8 cellular contexts compared by ENCODE assay signal in the genomic region with DNA sequence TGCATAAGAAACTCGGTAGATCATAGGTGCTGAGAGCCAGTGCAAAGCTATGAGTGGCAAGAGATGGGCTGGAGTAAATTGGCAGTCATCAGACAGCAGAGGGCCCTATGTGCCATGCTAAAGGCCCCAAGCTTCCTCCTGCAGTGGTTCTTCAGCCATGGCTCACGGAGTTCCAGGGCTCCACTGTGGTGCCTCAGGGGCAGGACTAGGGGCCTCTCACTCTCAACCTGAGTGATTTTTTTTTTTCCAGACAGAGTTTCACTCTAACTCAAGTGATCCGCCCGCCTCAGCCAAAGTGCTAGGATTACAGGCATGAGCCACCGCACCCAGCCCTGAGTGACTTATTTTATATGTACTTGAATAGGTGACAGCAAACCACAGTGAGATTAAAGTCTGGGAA. TPM values are rescaled to one million over a fixed set of nuclear protein-coding genes. Genes with fewer than 3 reads are reported as not detected.
A peak's percentile ranks its signal among the peaks of the same experiment; 100 is the strongest.
DNase-seq lines count a peak whose midpoint lies in the region; ATAC-seq, FAIRE-seq and TF ChIP-seq lines count a peak whose summit lies in the region.

No MANE protein-coding gene starts in this region.

- H3K79me2 ChIP-seq in Loucy (ENCODE audit: insufficient read depth, low read length) (no peaks in the 10 kb centered on the region), K562 (ENCODE audit: control insufficient read depth, insufficient read depth, low read length) (no peaks in the 10 kb centered on the region)

- CTCF ChIA-PET in K562 (lab: Yijun Ruan, JAX; ENCODE audit: low intra/inter-chr PET ratio), result interaction anchor here (0.7 to 1.7 kb wide), 4 partner anchors 377 to 620 kb away, joined by 3 to 6 read pairs (median 4); no protein-coding TSS in a partner anchor
- CTCF ChIA-PET in CD4-positive, alpha-beta memory T cell (lab: Charles Lee; ENCODE audit: partially characterized antibody), result interaction anchor here (0.8 to 2.8 kb wide), 36 partner anchors 9 to 624 kb away, joined by 3 to 43 read pairs (median 4); partner anchors contain the start of gene GJA8

- no peak overlapping the region for H3K4me3 ChIP-seq in Loucy (ENCODE audit: low read length, poor library complexity, severe bottlenecking)
- H3K4me3 ChIP-seq in K562, result no peak overlapping the region
- no peak overlapping the region for H3K4me3 ChIP-seq in mucosa of descending colon
- no peak overlapping the region for H3K4me3 ChIP-seq in CD4-positive, alpha-beta memory T cell (ENCODE audit: low read length in 2 of 2)

- TF ChIP-seq EP300 in K562 (IDR thresholded peaks at IDR 0.05; ENCODE audit: low read length), result no peak

- no peaks in the 10 kb centered on the region for H3K9me1 ChIP-seq in K562 (ENCODE audit: control insufficient read depth, insufficient read depth, low read length)

- DNase-seq in NCI-H748 (lab: John Stamatoyannopoulos, UW; ENCODE audit: unreplicated experiment) (peak; percentile 23), NCI-H748 treated with DMSO at 0.1 percent for 48 hours (lab: John Stamatoyannopoulos, UW) (no peak), K562 (ENCODE audit: extremely low read depth in 1 of 4, low spot score in 3 of 4) (no peak), mucosa of descending colon (no peak), OCI-M2 (lab: John Stamatoyannopoulos, UW; ENCODE audit: unreplicated experiment) (no peak)
- DNase-seq in CD4-positive, alpha-beta memory T cell, result no peak

- no peak overlapping the region for H3K27ac ChIP-seq in K562 (ENCODE audit: extremely low read depth, low read depth, low read length)
- H3K27ac ChIP-seq in CD4-positive, alpha-beta memory T cell (ENCODE audit: low read depth, low read length), result no peak overlapping the region

- H3F3A ChIP-seq in Loucy (ENCODE audit: low read depth), result no peaks in the 10 kb centered on the region

- H3K27me3 Mint-ChIP-seq in CD4-positive, alpha-beta memory T cell, result peaks cover 1 to 3% of the 10 kb centered on the region in 2 donors

- H4K20me1 ChIP-seq in Loucy (ENCODE audit: insufficient read depth, low read length, poor library complexity, severe bottlenecking) (no peaks in the 10 kb centered on the region), K562 (replicated peaks; ENCODE audit: control insufficient read depth, insufficient read depth, low read length) (no peaks in the 10 kb centered on the region)

- peaks cover 0 to 9% (median under 1%) of the 10 kb centered on the region in 4 donors for H3K4me1 Mint-ChIP-seq in CD4-positive, alpha-beta memory T cell

- H3K36me3 Mint-ChIP-seq in CD4-positive, alpha-beta memory T cell, result no peaks in the 10 kb centered on the region

- H3K9me3 Mint-ChIP-seq in CD4-positive, alpha-beta memory T cell, result no peaks in the 10 kb centered on the region

- H3K4me2 ChIP-seq in Loucy (ENCODE audit: low read depth, low read length, poor library complexity, severe bottlenecking), result peak overlapping the region; percentile 19
- no peak overlapping the region for H3K4me2 ChIP-seq in K562 (ENCODE audit: insufficient read depth, low read length)

- no peak overlapping the region for H3K27ac Mint-ChIP-seq in CD4-positive, alpha-beta memory T cell

- 55% methylated on average over 5 of the region's 5 CpGs for WGBS in K562 (ENCODE audit: insufficient coverage, low coverage, missing lambda C conversion rate)

- H3K9me2 ChIP-seq in Loucy (replicated peaks; ENCODE audit: low read depth, low read length), result no peaks in the 10 kb centered on the region

- H3K27me3 ChIP-seq in Loucy (ENCODE audit: insufficient read depth, low read length, poor library complexity, severe bottlenecking) (no peaks in the 10 kb centered on the region), K562 (ENCODE audit: control insufficient read depth in 2 of 2, insufficient read depth in 2 of 2, low read length in 2 of 2) (peaks cover 2 to 14% of the 10 kb centered on the region in 2 experiments; a peak in 4 of 5 replicates)
- no peaks in the 10 kb centered on the region for H3K27me3 ChIP-seq in CD4-positive, alpha-beta memory T cell (ENCODE audit: insufficient read depth, low read length)

- H3K4me1 ChIP-seq in Loucy (ENCODE audit: insufficient read depth, low read length, poor library complexity, severe bottlenecking) (no peaks in the 10 kb centered on the region), K562 (replicated peaks in 1 of 2; ENCODE audit: control insufficient read depth in 2 of 2, insufficient read depth in 2 of 2, low read length in 2 of 2) (no peaks in the 10 kb centered on the region), mucosa of descending colon (ENCODE audit: low read depth) (peaks cover 3% of the 10 kb centered on the region)
- H3K4me1 ChIP-seq in CD4-positive, alpha-beta memory T cell (ENCODE audit: insufficient read depth, low read length), result no peaks in the 10 kb centered on the region

- H3K36me3 ChIP-seq in Loucy (ENCODE audit: insufficient read depth, low read length), result no peaks in the 10 kb centered on the region
- H3K36me3 ChIP-seq in K562 (ENCODE audit: control insufficient read depth, insufficient read depth, low read length), result no peaks in the 10 kb centered on the region
- no peaks in the 10 kb centered on the region for H3K36me3 ChIP-seq in mucosa of descending colon (ENCODE audit: low read depth)
- no peaks in the 10 kb centered on the region for H3K36me3 ChIP-seq in CD4-positive, alpha-beta memory T cell (ENCODE audit: insufficient read depth, low read length)

- H2AFZ ChIP-seq in Loucy (ENCODE audit: low read length) (0 out of 2 replicates have a peak overlapping the region, but pooled peaks have one; percentile 7), K562 (ENCODE audit: low read depth, low read length) (no peak overlapping the region)

- no peak overlapping the region for H3K9ac ChIP-seq in Loucy (ENCODE audit: low read depth, low read length, poor library complexity, severe bottlenecking)
- H3K9ac ChIP-seq in K562 (ENCODE audit: insufficient read depth in 1 of 2, low read depth in 2 of 2, low read length in 2 of 2), result no peak overlapping the region

- intact Hi-C loops in K562 (cut with micrococcal nuclease) (loop anchor here (2.0 to 10.0 kb wide), 4 partner anchors 49 to 497 kb away; no protein-coding TSS in a partner anchor), mucosa of descending colon (cut with DNase I, micrococcal nuclease) (loop anchor here in 1 of 2 donors (5.0 to 10.0 kb wide), 2 partner anchors 170 to 397 kb away; no protein-coding TSS in a partner anchor)
- intact Hi-C loops in CD4-positive, alpha-beta memory T cell (cut with micrococcal nuclease), result loop anchor here (1.0 kb wide), 5 partner anchors 168 to 619 kb away; no protein-coding TSS in a partner anchor

- TF ChIP-seq POLR2A in K562 (conservative IDR thresholded peaks at IDR 0.05) (no peak), GM18505 (IDR thresholded peaks at IDR 0.05; ENCODE audit: borderline replicate concordance, extremely low read depth, insufficient read depth, insufficient read length) (no peak)

- H3K4me3 Mint-ChIP-seq in CD4-positive, alpha-beta memory T cell, result no peak overlapping the region

- POLR2A ChIA-PET in K562 (lab: Yijun Ruan, JAX), result interaction anchor here (0.8 to 1.2 kb wide), 2 partner anchors 32 to 146 kb away, joined by 3 read pairs; no protein-coding TSS in a partner anchor
- POLR2A ChIA-PET in CD4-positive, alpha-beta memory T cell (lab: Charles Lee; ENCODE audit: partially characterized antibody), result interaction anchor here (0.6 to 1.0 kb wide), 2 partner anchors 175 to 293 kb away, joined by 3 read pairs; no protein-coding TSS in a partner anchor

- no peak for ATAC-seq in K562
- peak; percentile 47 for ATAC-seq in mucosa of descending colon
- no peak for ATAC-seq in GM18505 (IDR thresholded peaks at IDR 0.05; ENCODE audit: unreplicated experiment)

- BruUV-seq in K562 (replicated peaks; lab: Mats Ljungman, UMichigan), result no TSS peak

- in situ Hi-C loops in K562 (cut with MboI), result loop anchor here (5.0 to 10.0 kb wide), 3 partner anchors 50 to 617 kb away; no protein-coding TSS in a partner anchor

- no peak for FAIRE-seq in K562 (lab: Jason Lieb, UNC)

- TF ChIP-seq RAD21 in K562 (CRISPR knock-in tag; conservative IDR thresholded peaks at IDR 0.05 in 1 of 2, IDR thresholded peaks at IDR 0.05 in 1 of 2), result no peak

- no peak; the same call in 1 of the 2 replicates for TF ChIP-seq CTCF in Loucy (conservative IDR thresholded peaks at IDR 0.05; ENCODE audit: low read length)
- TF ChIP-seq CTCF in K562 (IDR thresholded peaks at IDR 0.05 in 2 of 3, conservative IDR thresholded peaks at IDR 0.05 in 1 of 3; ENCODE audit: insufficient read depth in 2 of 3, low read depth in 1 of 3, low read length in 3 of 3), result peak in 2 of 3 experiments; percentile 2 to 21; a peak in 2 of 6 replicates
- TF ChIP-seq CTCF in mucosa of descending colon (IDR thresholded peaks at IDR 0.05), result no peak

- H3K9me3 ChIP-seq in Loucy (ENCODE audit: insufficient read depth, low read depth, low read length) (no peaks in the 10 kb centered on the region), K562 (replicated peaks; ENCODE audit: control insufficient read depth, insufficient read depth, low read depth, low read length) (no peaks in the 10 kb centered on the region), mucosa of descending colon (no peaks in the 10 kb centered on the region)
- no peaks in the 10 kb centered on the region for H3K9me3 ChIP-seq in CD4-positive, alpha-beta memory T cell (ENCODE audit: control insufficient read depth in 1 of 2, low read length in 2 of 2)

RNA-seq across cellular contexts. Expression of gene GJA8, which starts 10.4 kb away (rescaled TPM):
- total RNA-seq in K562 (2011; cell fraction: chromatin; rRNA removed; ENCODE audit: low replicate concordance), result not detected in 2 replicates
- total RNA-seq in K562 (2011; cell fraction: nucleolus; rRNA removed), result not detected in 2 replicates
- not detected in 2 replicates for total RNA-seq in K562 (2011; cell fraction: nucleoplasm; rRNA removed)
- not detected in 2 replicates for total RNA-seq in K562 (2014; rRNA removed)
- not detected in 2 replicates for total RNA-seq in K562 (2014; rRNA removed; fragmentation: Illumina TruSeq; extraction: Trizol)
- not detected in 2 replicates for total RNA-seq in K562 (2015; rRNA removed; fragmentation: Illumina TruSeq; extraction: Trizol)
- not detected in 2 replicates for total RNA-seq in K562 (2021)
- not detected in 2 replicates for polyA plus RNA-seq in K562 (2011; rRNA removed)
- polyA plus RNA-seq in K562 (2011; cell fraction: cytosol; rRNA removed), result not detected in 2 replicates
- polyA plus RNA-seq in K562 (2011; cell fraction: nucleus; rRNA removed), result not detected in 2 replicates
- not detected in 2 replicates for polyA plus RNA-seq in K562 (2012)
- polyA plus RNA-seq in K562 (2014; fragmentation: Illumina TruSeq; extraction: Trizol), result not detected in 2 replicates
- polyA plus RNA-seq in K562 (2014; fragmentation: Nextera tagmentation; extraction: Ambion mirVana), result not detected
- not detected in 2 replicates for polyA plus RNA-seq in K562 (2014; rRNA removed)
- not detected in 2 replicates for polyA minus RNA-seq in K562 (2011; rRNA and poly(A)+ RNA removed)
- polyA minus RNA-seq in K562 (2011; cell fraction: cytosol; rRNA and poly(A)+ RNA removed), result not detected in 2 replicates
- polyA minus RNA-seq in K562 (2011; cell fraction: nucleus; rRNA and poly(A)+ RNA removed), result not detected in 2 replicates
- total RNA-seq in mucosa of descending colon, result not detected
- not detected for total RNA-seq in CD4-positive, alpha-beta memory T cell
- not detected for polyA plus RNA-seq in CD4-positive, alpha-beta memory T cell

RNA-seq across cellular contexts. Expression of gene GPR89B, which starts 36.0 kb away (rescaled TPM):
- 134 and 179 TPM in 2 replicates for total RNA-seq in K562 (2011; cell fraction: chromatin; rRNA removed; ENCODE audit: low replicate concordance)
- total RNA-seq in K562 (2011; cell fraction: nucleolus; rRNA removed), result 69.5 and 72.6 TPM in 2 replicates
- 96.9 and 131 TPM in 2 replicates for total RNA-seq in K562 (2011; cell fraction: nucleoplasm; rRNA removed)
- total RNA-seq in K562 (2014; rRNA removed) (16.5 and 17.1 TPM in 2 replicates), K562 (2014; rRNA removed; fragmentation: Illumina TruSeq; extraction: Trizol) (27.9 and 31.4 TPM in 2 replicates), K562 (2015; rRNA removed; fragmentation: Illumina TruSeq; extraction: Trizol) (24.5 and 28.6 TPM in 2 replicates), K562 (2021) (17.6 and 19.0 TPM in 2 replicates), mucosa of descending colon (10 to 100 TPM in 2 of 3 donors, 1 to 10 TPM in 1; 8.4 to 16.0 (median 15.1) TPM)
- polyA plus RNA-seq in K562 (2011; rRNA removed) (37.4 and 39.3 TPM in 2 replicates), K562 (2014; fragmentation: Illumina TruSeq; extraction: Trizol) (16.7 and 19.6 TPM in 2 replicates), K562 (2014; fragmentation: Nextera tagmentation; extraction: Ambion mirVana) (10 to 100 TPM in 1 of 2 experiments, 1 to 10 TPM in 1; 9.3 to 12.2 TPM), K562 (2014; rRNA removed) (24.1 and 30.3 TPM in 2 replicates)
- polyA plus RNA-seq in K562 (2011; cell fraction: cytosol; rRNA removed), result 9.7 and 27.6 TPM in 2 replicates
- polyA plus RNA-seq in K562 (2011; cell fraction: nucleus; rRNA removed), result 82.5 and 118 TPM in 2 replicates
- 9.8 and 9.9 TPM in 2 replicates for polyA plus RNA-seq in K562 (2012)
- 103 and 129 TPM in 2 replicates for polyA minus RNA-seq in K562 (2011; rRNA and poly(A)+ RNA removed)
- 9.9 and 13.7 TPM in 2 replicates for polyA minus RNA-seq in K562 (2011; cell fraction: cytosol; rRNA and poly(A)+ RNA removed)
- 73.6 and 141 TPM in 2 replicates for polyA minus RNA-seq in K562 (2011; cell fraction: nucleus; rRNA and poly(A)+ RNA removed)
- total RNA-seq in CD4-positive, alpha-beta memory T cell, result 10 to 100 TPM; 29.6 to 31.9 TPM
- 10 to 100 TPM; 14.9 to 18.5 TPM for polyA plus RNA-seq in CD4-positive, alpha-beta memory T cell

Comparison
In these comparisons a context has a peak if more than half of its experiments do, and no peak if none do; other contexts are left out.
1. CTCF ChIP-seq: peak in K562 (2 of 3); none in Loucy (single experiment) and mucosa of descending colon (single experiment).